Comparison of ENCODE assay signal across 3 cellular contexts in genomic region chr1:207009182-207009850, GRCh38.
TF ChIP-seq lines count a peak whose summit lies in the region.

No MANE protein-coding gene starts in this region.

TF ChIP-seq in K562, 482 proteins besides CTCF, POLR2A, EP300 and RAD21:
- TF ChIP-seq HMGN3 (IDR thresholded peaks at IDR 0.05; ENCODE audit: borderline replicate concordance, extremely low read depth, insufficient read length, low read depth, low read length) (no peak), SMARCC2 (IDR thresholded peaks at IDR 0.05; ENCODE audit: low read depth) (no peak)
TF ChIP-seq in K562: peak in this region for 0.

TF ChIP-seq in liver, 16 proteins besides CTCF, POLR2A, EP300 and RAD21:
- no peak for TF ChIP-seq HNF4A (conservative IDR thresholded peaks at IDR 0.05)
- no peak for TF ChIP-seq GABPA (IDR thresholded peaks at IDR 0.05 in 1 of 2, conservative IDR thresholded peaks at IDR 0.05 in 1 of 2)
- peak; percentile 8 for TF ChIP-seq SP1 (IDR thresholded peaks at IDR 0.05)
- no peak for TF ChIP-seq TAF1 (conservative IDR thresholded peaks at IDR 0.05)
- TF ChIP-seq FOXA2 (IDR thresholded peaks at IDR 0.05): no peak
- no peak for TF ChIP-seq NR2F2 (IDR thresholded peaks at IDR 0.05)

TF ChIP-seq in HEK293T, 16 proteins besides CTCF, POLR2A, EP300 and RAD21:
- TF ChIP-seq ARNT (IDR thresholded peaks at IDR 0.05) (no peak), BHLHE40 (IDR thresholded peaks at IDR 0.05; ENCODE audit: borderline replicate concordance) (no peak), ELF4 (IDR thresholded peaks at IDR 0.05) (no peak), PKNOX1 (IDR thresholded peaks at IDR 0.05) (no peak), FOXA1 (IDR thresholded peaks at IDR 0.05) (no peak), FOXK2 (IDR thresholded peaks at IDR 0.05) (no peak)
